1 cellular context compared by ENCODE assay signal in the genomic region with DNA sequence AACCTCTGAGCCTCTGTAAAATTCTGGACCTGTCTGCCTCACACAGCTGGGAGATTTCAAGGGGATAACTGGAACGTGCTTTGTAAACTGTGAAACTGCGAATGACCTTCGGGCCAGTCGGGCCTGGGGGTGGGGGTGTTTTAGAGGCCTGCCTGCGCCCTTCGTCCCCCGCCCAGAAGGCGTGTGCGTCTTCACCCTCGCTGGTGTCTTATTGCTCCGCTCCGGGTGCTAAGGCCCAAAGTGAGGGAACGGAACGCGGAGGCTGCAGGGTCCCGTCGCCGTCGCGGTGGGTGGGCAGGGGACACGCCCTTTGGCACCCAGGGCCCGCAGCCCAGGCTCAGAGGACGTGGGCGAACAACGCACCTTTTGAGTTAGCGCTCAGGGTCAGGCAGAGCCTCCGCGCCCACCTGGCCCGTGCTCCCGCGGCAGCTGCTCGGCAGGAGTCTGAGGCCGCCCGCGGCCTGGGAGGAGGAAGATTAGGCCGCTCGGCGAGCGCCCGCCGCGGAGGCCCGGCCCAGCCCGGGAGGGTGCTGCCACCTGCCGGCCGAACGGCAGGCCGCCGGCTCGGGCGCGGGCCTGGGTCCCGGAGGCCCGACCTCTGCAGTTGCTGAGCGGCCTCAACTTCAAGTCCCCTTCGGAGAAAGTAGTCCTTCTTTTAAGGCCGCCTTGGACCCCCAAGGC.
TF ChIP-seq lines count a peak whose summit lies in the region.

No MANE protein-coding gene starts in this region.

TF ChIP-seq in K562, 482 proteins besides CTCF, POLR2A, EP300 and RAD21 (continued from another document and continues in another):
- TF ChIP-seq TBL1XR1 (IDR thresholded peaks at IDR 0.05; ENCODE audit: low read length in 2 of 2) (0 out of 4 replicates have a peak, but pooled peaks have one; percentile 16 to 28), BCOR (IDR thresholded peaks at IDR 0.05) (peak; percentile 4; the same call in 1 of the 2 replicates), RBFOX2 (IDR thresholded peaks at IDR 0.05; ENCODE audit: low read depth, low read length) (peak; percentile 76), RBBP5 (IDR thresholded peaks at IDR 0.05; ENCODE audit: borderline replicate concordance, insufficient read depth, low read length, poor library complexity, severe bottlenecking) (peak; percentile 38), MCM7 (IDR thresholded peaks at IDR 0.05) (no peak), MAFF (IDR thresholded peaks at IDR 0.05; ENCODE audit: low read length) (no peak), SMARCE1 (IDR thresholded peaks at IDR 0.05) (no peak), BRF1 (IDR thresholded peaks at IDR 0.05; ENCODE audit: borderline replicate concordance, extremely low read depth, insufficient read length) (no peak), ZBTB11 (CRISPR knock-in tag; IDR thresholded peaks at IDR 0.05) (peak in 1 of 3 experiments; percentile 10; a peak in 1 of 6 replicates), GMEB1 (CRISPR knock-in tag; IDR thresholded peaks at IDR 0.05) (no peak), GABPB1 (CRISPR knock-in tag; IDR thresholded peaks at IDR 0.05) (peak; percentile 53; the same call in 1 of the 2 replicates), CEBPZ (IDR thresholded peaks at IDR 0.05; ENCODE audit: borderline replicate concordance, low read depth, low read length) (no peak), SP2 (IDR thresholded peaks at IDR 0.05; ENCODE audit: extremely low read depth, low read depth, low read length, poor library complexity, severe bottlenecking) (no peak), TCF3 (CRISPR knock-in tag; IDR thresholded peaks at IDR 0.05) (peak; percentile 65), MCM5 (IDR thresholded peaks at IDR 0.05; ENCODE audit: low read depth) (no peak), MTA1 (IDR thresholded peaks at IDR 0.05; ENCODE audit: borderline replicate concordance) (no peak), ARID2 (IDR thresholded peaks at IDR 0.05) (no peak), ZNF280A (IDR thresholded peaks at IDR 0.05; ENCODE audit: low read depth, partially characterized antibody) (no peak), U2AF1 (optimal IDR thresholded peaks at IDR 0.05; ENCODE audit: low read depth, low read length) (no peak), MLLT1 (IDR thresholded peaks at IDR 0.05) (0 out of 4 replicates have a peak, but pooled peaks of 1 of the 2 experiments have one; percentile 23), YBX1 (IDR thresholded peaks at IDR 0.05) (no peak), RBM34 (IDR thresholded peaks at IDR 0.05; ENCODE audit: borderline replicate concordance, insufficient read depth, low read length) (no peak)
- TF ChIP-seq, protein P1, sequence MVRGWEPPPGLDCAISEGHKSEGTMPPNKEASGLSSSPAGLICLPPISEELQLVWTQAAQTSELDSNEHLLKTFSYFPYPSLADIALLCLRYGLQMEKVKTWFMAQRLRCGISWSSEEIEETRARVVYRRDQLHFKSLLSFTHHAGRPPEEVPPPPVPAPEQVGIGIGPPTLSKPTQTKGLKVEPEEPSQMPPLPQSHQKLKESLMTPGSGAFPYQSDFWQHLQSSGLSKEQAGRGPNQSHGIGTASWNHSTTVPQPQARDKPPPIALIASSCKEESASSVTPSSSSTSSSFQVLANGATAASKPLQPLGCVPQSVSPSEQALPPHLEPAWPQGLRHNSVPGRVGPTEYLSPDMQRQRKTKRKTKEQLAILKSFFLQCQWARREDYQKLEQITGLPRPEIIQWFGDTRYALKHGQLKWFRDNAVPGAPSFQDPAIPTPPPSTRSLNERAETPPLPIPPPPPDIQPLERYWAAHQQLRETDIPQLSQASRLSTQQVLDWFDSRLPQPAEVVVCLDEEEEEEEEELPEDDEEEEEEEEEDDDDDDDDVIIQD (CRISPR knock-in tag; IDR thresholded peaks at IDR 0.05): peak; percentile 51; the same call in 1 of the 2 replicates
- TF ChIP-seq, protein P2, sequence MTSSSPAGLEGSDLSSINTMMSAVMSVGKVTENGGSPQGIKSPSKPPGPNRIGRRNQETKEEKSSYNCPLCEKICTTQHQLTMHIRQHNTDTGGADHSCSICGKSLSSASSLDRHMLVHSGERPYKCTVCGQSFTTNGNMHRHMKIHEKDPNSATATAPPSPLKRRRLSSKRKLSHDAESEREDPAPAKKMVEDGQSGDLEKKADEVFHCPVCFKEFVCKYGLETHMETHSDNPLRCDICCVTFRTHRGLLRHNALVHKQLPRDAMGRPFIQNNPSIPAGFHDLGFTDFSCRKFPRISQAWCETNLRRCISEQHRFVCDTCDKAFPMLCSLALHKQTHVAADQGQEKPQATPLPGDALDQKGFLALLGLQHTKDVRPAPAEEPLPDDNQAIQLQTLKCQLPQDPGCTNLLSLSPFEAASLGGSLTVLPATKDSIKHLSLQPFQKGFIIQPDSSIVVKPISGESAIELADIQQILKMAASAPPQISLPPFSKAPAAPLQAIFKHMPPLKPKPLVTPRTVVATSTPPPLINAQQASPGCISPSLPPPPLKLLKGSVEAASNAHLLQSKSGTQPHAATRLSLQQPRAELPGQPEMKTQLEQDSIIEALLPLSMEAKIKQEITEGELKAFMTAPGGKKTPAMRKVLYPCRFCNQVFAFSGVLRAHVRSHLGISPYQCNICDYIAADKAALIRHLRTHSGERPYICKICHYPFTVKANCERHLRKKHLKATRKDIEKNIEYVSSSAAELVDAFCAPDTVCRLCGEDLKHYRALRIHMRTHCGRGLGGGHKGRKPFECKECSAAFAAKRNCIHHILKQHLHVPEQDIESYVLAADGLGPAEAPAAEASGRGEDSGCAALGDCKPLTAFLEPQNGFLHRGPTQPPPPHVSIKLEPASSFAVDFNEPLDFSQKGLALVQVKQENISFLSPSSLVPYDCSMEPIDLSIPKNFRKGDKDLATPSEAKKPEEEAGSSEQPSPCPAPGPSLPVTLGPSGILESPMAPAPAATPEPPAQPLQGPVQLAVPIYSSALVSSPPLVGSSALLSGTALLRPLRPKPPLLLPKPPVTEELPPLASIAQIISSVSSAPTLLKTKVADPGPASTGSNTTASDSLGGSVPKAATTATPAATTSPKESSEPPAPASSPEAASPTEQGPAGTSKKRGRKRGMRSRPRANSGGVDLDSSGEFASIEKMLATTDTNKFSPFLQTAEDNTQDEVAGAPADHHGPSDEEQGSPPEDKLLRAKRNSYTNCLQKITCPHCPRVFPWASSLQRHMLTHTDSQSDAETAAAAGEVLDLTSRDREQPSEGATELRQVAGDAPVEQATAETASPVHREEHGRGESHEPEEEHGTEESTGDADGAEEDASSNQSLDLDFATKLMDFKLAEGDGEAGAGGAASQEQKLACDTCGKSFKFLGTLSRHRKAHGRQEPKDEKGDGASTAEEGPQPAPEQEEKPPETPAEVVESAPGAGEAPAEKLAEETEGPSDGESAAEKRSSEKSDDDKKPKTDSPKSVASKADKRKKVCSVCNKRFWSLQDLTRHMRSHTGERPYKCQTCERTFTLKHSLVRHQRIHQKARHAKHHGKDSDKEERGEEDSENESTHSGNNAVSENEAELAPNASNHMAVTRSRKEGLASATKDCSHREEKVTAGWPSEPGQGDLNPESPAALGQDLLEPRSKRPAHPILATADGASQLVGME (CRISPR knock-in tag; IDR thresholded peaks at IDR 0.05): 0 out of 2 replicates have a peak, but pooled peaks have one; percentile 14
- TF ChIP-seq, protein P3, sequence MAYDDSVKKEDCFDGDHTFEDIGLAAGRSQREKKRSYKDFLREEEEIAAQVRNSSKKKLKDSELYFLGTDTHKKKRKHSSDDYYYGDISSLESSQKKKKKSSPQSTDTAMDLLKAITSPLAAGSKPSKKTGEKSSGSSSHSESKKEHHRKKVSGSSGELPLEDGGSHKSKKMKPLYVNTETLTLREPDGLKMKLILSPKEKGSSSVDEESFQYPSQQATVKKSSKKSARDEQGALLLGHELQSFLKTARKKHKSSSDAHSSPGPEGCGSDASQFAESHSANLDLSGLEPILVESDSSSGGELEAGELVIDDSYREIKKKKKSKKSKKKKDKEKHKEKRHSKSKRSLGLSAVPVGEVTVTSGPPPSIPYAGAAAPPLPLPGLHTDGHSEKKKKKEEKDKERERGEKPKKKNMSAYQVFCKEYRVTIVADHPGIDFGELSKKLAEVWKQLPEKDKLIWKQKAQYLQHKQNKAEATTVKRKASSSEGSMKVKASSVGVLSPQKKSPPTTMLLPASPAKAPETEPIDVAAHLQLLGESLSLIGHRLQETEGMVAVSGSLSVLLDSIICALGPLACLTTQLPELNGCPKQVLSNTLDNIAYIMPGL (CRISPR knock-in tag; IDR thresholded peaks at IDR 0.05): peak; percentile 88
- TF ChIP-seq, protein P4, sequence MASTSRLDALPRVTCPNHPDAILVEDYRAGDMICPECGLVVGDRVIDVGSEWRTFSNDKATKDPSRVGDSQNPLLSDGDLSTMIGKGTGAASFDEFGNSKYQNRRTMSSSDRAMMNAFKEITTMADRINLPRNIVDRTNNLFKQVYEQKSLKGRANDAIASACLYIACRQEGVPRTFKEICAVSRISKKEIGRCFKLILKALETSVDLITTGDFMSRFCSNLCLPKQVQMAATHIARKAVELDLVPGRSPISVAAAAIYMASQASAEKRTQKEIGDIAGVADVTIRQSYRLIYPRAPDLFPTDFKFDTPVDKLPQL (IDR thresholded peaks at IDR 0.05; ENCODE audit: extremely low read depth, insufficient read length): no peak
